Comparison of ENCODE assay signal across 29 cellular contexts in genomic region chr9:38012767-38013450, GRCh38.
"Had no signal": no experiment of that assay in that cellular context is flagged by ENCODE, and none has a peak within 500 bp of the region (broad histone marks: within the 10 kb centered on the region; RNA-seq: fewer than 3 reads in every experiment).

No MANE protein-coding gene starts in this region.

- H3K4me3 Mint-ChIP-seq: activated B cell treated with CpG ODN at 0.5 μM for 24 hours; activated CD4-positive, alpha-beta memory T cell treated with anti-CD3 and anti-CD28 coated beads, Interleukin-2, amount 10 ng/mL, durations not matched to agents 7 days and 5 days; activated naive CD4-positive, alpha-beta T cell treated with anti-CD3 and anti-CD28 coated beads, Interleukin-2, amount 10 ng/mL, durations not matched to agents 7 days and 5 days; activated naive CD8-positive, alpha-beta T cell treated with anti-CD3 and anti-CD28 coated beads for 36 hours; activated T-cell treated with anti-CD3 and anti-CD28 coated beads, Interleukin-2, amount 50 U/mL, for 72 hours; T-cell had no signal

- FAIRE-seq: TTC549 had no signal

- H3K36me3 ChIP-seq: adrenal gland, MG63 had no signal

- H3K9ac ChIP-seq: KMS-11 had no signal

- H3K27me3 ChIP-seq: adrenal gland, body of pancreas, MG63, Peyer's patch had no signal

- H3K9me3 Mint-ChIP-seq: activated B cell treated with CpG ODN at 0.5 μM for 24 hours; activated CD4-positive, alpha-beta memory T cell treated with anti-CD3 and anti-CD28 coated beads, Interleukin-2, amount 10 ng/mL, durations not matched to agents 7 days and 5 days; activated naive CD4-positive, alpha-beta T cell treated with anti-CD3 and anti-CD28 coated beads, Interleukin-2, amount 10 ng/mL, durations not matched to agents 7 days and 5 days; activated naive CD8-positive, alpha-beta T cell treated with anti-CD3 and anti-CD28 coated beads for 36 hours; activated T-cell treated with anti-CD3 and anti-CD28 coated beads, Interleukin-2, amount 50 U/mL, for 72 hours; activated T-helper 2 cell treated with anti-CD3 and anti-CD28 coated beads, Interferon-gamma antibody, Interleukin-2, Interleukin-4, amounts not matched to agents 10 μg/mL and 5 μg/mL and 100 μg/mL, durations not matched to agents 14 hours and 24 hours and 36 hours; T-cell had no signal

- H3K27ac Mint-ChIP-seq: activated B cell treated with CpG ODN at 0.5 μM for 24 hours; activated CD4-positive, alpha-beta memory T cell treated with anti-CD3 and anti-CD28 coated beads, Interleukin-2, amount 10 ng/mL, durations not matched to agents 7 days and 5 days; activated naive CD4-positive, alpha-beta T cell treated with anti-CD3 and anti-CD28 coated beads, Interleukin-2, amount 10 ng/mL, durations not matched to agents 7 days and 5 days; activated naive CD8-positive, alpha-beta T cell treated with anti-CD3 and anti-CD28 coated beads for 36 hours; activated T-cell treated with anti-CD3 and anti-CD28 coated beads, Interleukin-2, amount 50 U/mL, for 72 hours; activated T-helper 2 cell treated with anti-CD3 and anti-CD28 coated beads, Interferon-gamma antibody, Interleukin-2, Interleukin-4, amounts not matched to agents 10 μg/mL and 5 μg/mL and 100 μg/mL, durations not matched to agents 14 hours and 24 hours and 36 hours; T-cell had no signal

- DNase-seq: activated B cell treated with CpG ODN at 0.5 μM for 24 hours; activated CD4-positive, alpha-beta memory T cell treated with anti-CD3 and anti-CD28 coated beads, Interleukin-2, amount 10 ng/mL, durations not matched to agents 7 days and 5 days; activated CD4-positive, alpha-beta T cell treated with anti-CD3 and anti-CD28 coated beads for 1 hour; activated CD4-positive, alpha-beta T cell treated with anti-CD3 and anti-CD28 coated beads, Interleukin-2, amount 50 U/mL, for 1 hour; activated gamma-delta T cell treated with Interleukin-2 at 50 U/mL for 16 hours; activated naive CD4-positive, alpha-beta T cell treated with anti-CD3 and anti-CD28 coated beads, Interleukin-2, amount 10 ng/mL, durations not matched to agents 7 days and 5 days; activated naive CD8-positive, alpha-beta T cell treated with anti-CD3 and anti-CD28 coated beads for 36 hours; activated T-cell treated with anti-CD3 and anti-CD28 coated beads, Interleukin-2, amount 50 U/mL, for 72 hours; adrenal gland; aorta; body of pancreas; MG63; MV-4-11; NCI-H1092 treated with DMSO at 0.1 percent for 48 hours; NCI-H1436; NCI-H187; NCI-H2081; NCI-H510A treated with DMSO at 0.1 percent for 48 hours; NCI-H69; NK-92 treated with Interleukin-12 subunit alpha and Interleukin-12 subunit beta, amount 100 ng/mL, for 24 hours; Peyer's patch; SIG-M5; T-cell; T-helper 2 cell; T1000 had no signal

- H3K4me2 ChIP-seq: KMS-11 had no signal

- H3K27ac ChIP-seq: adrenal gland, body of pancreas, KMS-11, Peyer's patch, SK-N-MC had no signal

- H3K4me3 ChIP-seq: adrenal gland, body of pancreas, MG63, Peyer's patch, SK-N-MC had no signal

- ATAC-seq: activated T-cell treated with anti-CD3 and anti-CD28 coated beads, Interleukin-2, amount 50 U/mL, for 72 hours; body of pancreas; T-cell had no signal

- H3K27me3 Mint-ChIP-seq: activated CD4-positive, alpha-beta memory T cell treated with anti-CD3 and anti-CD28 coated beads, Interleukin-2, amount 10 ng/mL, durations not matched to agents 7 days and 5 days; activated naive CD8-positive, alpha-beta T cell treated with anti-CD3 and anti-CD28 coated beads for 36 hours had no signal

- H3K9me3 ChIP-seq: adrenal gland, body of pancreas, MG63, Peyer's patch had no signal

- H3K36me3 Mint-ChIP-seq: activated naive CD4-positive, alpha-beta T cell treated with anti-CD3 and anti-CD28 coated beads, Interleukin-2, amount 10 ng/mL, durations not matched to agents 7 days and 5 days; activated naive CD8-positive, alpha-beta T cell treated with anti-CD3 and anti-CD28 coated beads for 36 hours; T-cell had no signal
